ENCODE assay signal across 1 cellular context in genomic region chr20:49979030-49979832, GRCh38.
A peak's percentile ranks its signal among the peaks of the same experiment; 100 is the strongest.
TF ChIP-seq lines count a peak whose summit lies in the region.

No MANE protein-coding gene starts in this region.

TF ChIP-seq in HepG2, 621 proteins besides CTCF, POLR2A, EP300 and RAD21 (continued from another document and continues in another):
- TF ChIP-seq ZNF207 (IDR thresholded peaks at IDR 0.05; ENCODE audit: borderline replicate concordance) (no peak), CBX2 (IDR thresholded peaks at IDR 0.05; ENCODE audit: low read depth, low read length) (no peak), CBX2 (CRISPR knock-in tag; IDR thresholded peaks at IDR 0.05; ENCODE audit: low read depth) (peak; percentile 97), HNRNPL (IDR thresholded peaks at IDR 0.05; ENCODE audit: low read depth, low read length) (peak; percentile 34; the same call in 1 of the 2 replicates), TRIM22 (IDR thresholded peaks at IDR 0.05) (no peak), ZNF160 (CRISPR knock-in tag; IDR thresholded peaks at IDR 0.05) (peak; percentile 33; the same call in 1 of the 2 replicates), MTF2 (CRISPR knock-in tag; IDR thresholded peaks at IDR 0.05; ENCODE audit: borderline replicate concordance) (peak; percentile 95; the same call in 1 of the 2 replicates), ZNF282 (IDR thresholded peaks at IDR 0.05; ENCODE audit: partially characterized antibody) (no peak), HOXA5 (CRISPR knock-in tag; IDR thresholded peaks at IDR 0.05) (peak; percentile 91), ATF7 (IDR thresholded peaks at IDR 0.05) (no peak), ATF7 (CRISPR knock-in tag; IDR thresholded peaks at IDR 0.05) (no peak), HCFC1 (IDR thresholded peaks at IDR 0.05; ENCODE audit: low read depth, low read length) (peak; percentile 34; the same call in 1 of the 2 replicates), ZHX1 (CRISPR knock-in tag; IDR thresholded peaks at IDR 0.05; ENCODE audit: low read depth) (peak; percentile 75; the same call in 1 of the 2 replicates), TSC22D2 (CRISPR knock-in tag; IDR thresholded peaks at IDR 0.05; ENCODE audit: borderline replicate concordance) (peak; percentile 87; the same call in 1 of the 2 replicates), CEBPZ (IDR thresholded peaks at IDR 0.05; ENCODE audit: low read length) (no peak), SIX4 (CRISPR knock-in tag; IDR thresholded peaks at IDR 0.05) (no peak), THAP11 (CRISPR knock-in tag; IDR thresholded peaks at IDR 0.05) (peak; percentile 74), SRSF9 (IDR thresholded peaks at IDR 0.05; ENCODE audit: borderline replicate concordance, insufficient read depth, low read depth, low read length, poor library complexity, severe bottlenecking) (no peak), NR0B2 (CRISPR knock-in tag; IDR thresholded peaks at IDR 0.05) (peak; percentile 86; the same call in 1 of the 2 replicates), CEBPG (CRISPR knock-in tag; IDR thresholded peaks at IDR 0.05) (peak; percentile 63), ZBTB7A (CRISPR knock-in tag; IDR thresholded peaks at IDR 0.05) (peak; percentile 99), E2F5 (CRISPR knock-in tag; conservative IDR thresholded peaks at IDR 0.05) (peak; percentile 71), TCF7 (IDR thresholded peaks at IDR 0.05; ENCODE audit: low read depth) (no peak), ZNF543 (CRISPR knock-in tag; IDR thresholded peaks at IDR 0.05) (peak; percentile 9; the same call in 1 of the 2 replicates), ZNF337 (CRISPR knock-in tag; IDR thresholded peaks at IDR 0.05; ENCODE audit: borderline replicate concordance, low read depth) (no peak), HNF1B (CRISPR knock-in tag; IDR thresholded peaks at IDR 0.05) (peak; percentile 95), SIX1 (CRISPR knock-in tag; IDR thresholded peaks at IDR 0.05; ENCODE audit: borderline replicate concordance) (no peak), ISL2 (CRISPR knock-in tag; IDR thresholded peaks at IDR 0.05) (peak; percentile 89), ARID5B (CRISPR knock-in tag; IDR thresholded peaks at IDR 0.05) (peak; percentile 85), ZFP91 (CRISPR knock-in tag; IDR thresholded peaks at IDR 0.05; ENCODE audit: borderline replicate concordance) (peak; percentile 88; the same call in 1 of the 2 replicates), ETS1 (CRISPR knock-in tag; IDR thresholded peaks at IDR 0.05) (peak; percentile 93), PHF8 (CRISPR knock-in tag; IDR thresholded peaks at IDR 0.05) (peak; percentile 74), ZNF558 (CRISPR knock-in tag; IDR thresholded peaks at IDR 0.05; ENCODE audit: borderline replicate concordance) (no peak), KDM4B (CRISPR knock-in tag; IDR thresholded peaks at IDR 0.05) (peak; percentile 85), ZNF784 (CRISPR knock-in tag; IDR thresholded peaks at IDR 0.05; ENCODE audit: borderline replicate concordance) (peak; percentile 65; the same call in 1 of the 2 replicates), KAT7 (CRISPR knock-in tag; IDR thresholded peaks at IDR 0.05; ENCODE audit: borderline replicate concordance) (peak; percentile 62; the same call in 1 of the 2 replicates), HNF4A (CRISPR knock-in tag; IDR thresholded peaks at IDR 0.05) (peak; percentile 47; the same call in 1 of the 2 replicates), ZNF607 (CRISPR knock-in tag; IDR thresholded peaks at IDR 0.05; ENCODE audit: borderline replicate concordance) (0 out of 2 replicates have a peak, but pooled peaks have one; percentile 65), ZFX (CRISPR knock-in tag; IDR thresholded peaks at IDR 0.05; ENCODE audit: low read depth) (peak; percentile 95), MBD4 (IDR thresholded peaks at IDR 0.05; ENCODE audit: borderline replicate concordance, low read length) (no peak), PCBP2 (optimal IDR thresholded peaks at IDR 0.05; ENCODE audit: low read depth, low read length, poor library complexity, severe bottlenecking) (no peak), ZNF652 (CRISPR knock-in tag; IDR thresholded peaks at IDR 0.05; ENCODE audit: borderline replicate concordance, low read depth) (no peak)
